Comparison of ENCODE assay signal across 8 cellular contexts in the genomic region with DNA sequence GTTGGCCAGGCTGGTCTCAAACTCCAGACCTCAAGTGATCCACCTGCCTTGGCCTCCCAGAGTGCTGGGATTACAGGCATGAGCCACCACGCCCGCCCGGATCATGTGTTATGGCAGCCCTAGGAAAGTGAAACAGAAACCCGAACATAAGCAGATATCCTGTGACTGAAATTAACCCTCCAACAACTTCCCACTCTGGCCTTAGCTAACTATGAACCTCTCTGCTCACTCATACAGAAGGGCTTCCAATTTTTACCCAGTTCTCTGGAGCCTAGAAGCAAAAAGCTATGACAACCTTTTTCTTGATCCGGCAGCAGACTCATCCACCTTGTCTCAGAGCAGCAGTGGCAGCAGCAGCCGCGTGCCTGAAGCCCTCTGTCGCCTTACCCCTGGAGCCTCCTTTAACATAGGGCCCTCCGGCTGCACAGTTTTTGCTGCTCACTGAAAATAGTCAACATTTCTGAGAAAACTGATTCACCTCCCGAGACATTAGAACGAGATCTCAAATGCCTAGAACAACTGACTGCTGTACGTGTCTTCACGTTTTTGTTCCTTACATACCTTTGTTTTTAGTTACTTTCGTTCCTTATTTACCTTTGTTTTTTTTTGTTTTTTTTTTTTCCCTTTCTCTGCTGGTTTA. TPM values are rescaled to one million over a fixed set of nuclear protein-coding genes. Genes with fewer than 3 reads are reported as not detected.
A peak's percentile ranks its signal among the peaks of the same experiment; 100 is the strongest.
DNase-seq lines count a peak whose midpoint lies in the region; ATAC-seq, FAIRE-seq and TF ChIP-seq lines count a peak whose summit lies in the region.

No MANE protein-coding gene starts in this region.

- H3K27me3 ChIP-seq in brain microvascular endothelial cell (replicated peaks): no peaks in the 10 kb centered on the region

- no peak for TF ChIP-seq CTCF in brain microvascular endothelial cell (IDR thresholded peaks at IDR 0.05; ENCODE audit: low read depth, low read length, missing control alignments)

- DNase-seq in GM12891 (ENCODE audit: insufficient read length, low spot score) (no peak), SK-MEL-5 (ENCODE audit: low read depth, low spot score) (peak; percentile 62), brain microvascular endothelial cell (peak; percentile 2), epidermal melanocyte (ENCODE audit: insufficient read length, low spot score) (no peak), DMS53 (lab: John Stamatoyannopoulos, UW) (no peak), T1000 (lab: John Stamatoyannopoulos, UW) (no peak)

- H3K36me3 ChIP-seq in brain microvascular endothelial cell (replicated peaks): no peaks in the 10 kb centered on the region

- no peak for TF ChIP-seq POLR2A in GM12891 (IDR thresholded peaks at IDR 0.05; ENCODE audit: low read depth, low read length)

- H3K4me3 ChIP-seq in brain microvascular endothelial cell (ENCODE audit: low read depth, low read length) (no peak overlapping the region), skin epidermis (no peak overlapping the region)

- peak; percentile 40 for FAIRE-seq in GM12891 (lab: Jason Lieb, UNC)

- in situ Hi-C loops in SK-MEL-5 (cut with HindIII; ENCODE audit: low pct_unique_long_range_greater_than_20kb, low sequenced_read_pairs) (no loop called here), brain microvascular endothelial cell (cut with HindIII; ENCODE audit: low pct_ligation_motif_present, low sequenced_read_pairs) (no loop called here)

- no peak overlapping the region for H3K27ac ChIP-seq in brain microvascular endothelial cell
- H3K27ac ChIP-seq in skin epidermis: peak overlapping the region in 15 of 21 experiments; percentile 12 to 76 (median 49)

- ATAC-seq in GM18498 (IDR thresholded peaks at IDR 0.05; ENCODE audit: unreplicated experiment): no peak

TF ChIP-seq in GM12891, 5 proteins besides CTCF, POLR2A, EP300 and RAD21:
- TF ChIP-seq SPI1 (IDR thresholded peaks at IDR 0.05; ENCODE audit: low read depth, low read length) (no peak), TAF1 (IDR thresholded peaks at IDR 0.05; ENCODE audit: low read depth, low read length) (no peak), POLR2AphosphoS5 (IDR thresholded peaks at IDR 0.05; ENCODE audit: low read depth, low read length) (no peak), POU2F2 (IDR thresholded peaks at IDR 0.05; ENCODE audit: low read depth, low read length) (no peak), PAX5 (IDR thresholded peaks at IDR 0.05; ENCODE audit: insufficient read depth, low read length, severe bottlenecking) (no peak)

RNA-seq across cellular contexts. Expression of a gene that starts 9.3 kb away (rescaled TPM):
- polyA plus RNA-seq in GM12891 (2012; ENCODE audit: low read depth, missing spikeins): 21.3 TPM
- 217 and 237 TPM in 2 replicates for total RNA-seq in SK-MEL-5 (2014; rRNA removed; shearing (Covaris generic))
- polyA plus RNA-seq in SK-MEL-5 (2015; cell fraction: cytosol; rRNA removed): 232 and 262 TPM in 2 replicates
- 63.1 and 93.5 TPM in 2 replicates for polyA plus RNA-seq in SK-MEL-5 (2015; cell fraction: nucleus; rRNA removed)

RNA-seq across cellular contexts. Expression of a gene that starts 18.8 kb away (rescaled TPM):
- 4.9 TPM for polyA plus RNA-seq in GM12891 (2012; ENCODE audit: low read depth, missing spikeins)
- 11.5 and 15.6 TPM in 2 replicates for total RNA-seq in SK-MEL-5 (2014; rRNA removed; shearing (Covaris generic))
- polyA plus RNA-seq in SK-MEL-5 (2015; cell fraction: cytosol; rRNA removed): 11.0 and 11.1 TPM in 2 replicates
- polyA plus RNA-seq in SK-MEL-5 (2015; cell fraction: nucleus; rRNA removed): 67.9 and 71.1 TPM in 2 replicates

RNA-seq across cellular contexts. Expression of a gene that starts 55.7 kb away (rescaled TPM):
- polyA plus RNA-seq in GM12891 (2012; ENCODE audit: low read depth, missing spikeins): 0.77 TPM
- total RNA-seq in SK-MEL-5 (2014; rRNA removed; shearing (Covaris generic)): 18.5 and 23.1 TPM in 2 replicates
- 18.4 and 27.6 TPM in 2 replicates for polyA plus RNA-seq in SK-MEL-5 (2015; cell fraction: cytosol; rRNA removed)
- polyA plus RNA-seq in SK-MEL-5 (2015; cell fraction: nucleus; rRNA removed): 4.3 and 13.6 TPM in 2 replicates

Comparison
In these comparisons a context has a peak if more than half of its experiments do, and no peak if none do; other contexts are left out.
1. DNase-seq: peak in SK-MEL-5 (single experiment) and brain microvascular endothelial cell (single experiment); none in GM12891 (single experiment), epidermal melanocyte (single experiment), DMS53 (single experiment) and T1000 (single experiment).